1 cellular context compared by ENCODE assay signal in the genomic region with DNA sequence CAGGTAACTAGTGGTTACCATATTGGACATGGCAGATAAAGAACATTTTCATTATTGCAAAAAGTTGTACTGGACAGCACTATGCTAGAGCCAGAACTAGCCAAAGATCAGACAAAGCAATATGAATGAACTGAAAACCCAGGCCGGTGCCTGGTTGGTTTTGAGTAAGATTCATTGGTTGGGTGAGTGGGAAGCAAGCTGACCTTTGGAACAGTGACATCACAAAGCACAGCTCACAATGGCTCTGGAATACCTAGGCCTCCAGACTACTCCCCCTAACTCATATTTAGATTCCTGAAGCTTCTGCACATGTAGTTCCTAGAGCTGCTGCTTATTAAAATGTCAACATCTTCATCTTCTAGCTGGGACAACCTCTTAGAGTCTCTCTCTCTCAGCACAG.
A peak's percentile ranks its signal among the peaks of the same experiment; 100 is the strongest.
TF ChIP-seq lines count a peak whose summit lies in the region.

TMCO2 (plus strand) TSS at position 283 of the 400 bp plus-strand sequence; CDS start at position 340, 57 bp downstream.

TF ChIP-seq in HepG2, 621 proteins besides CTCF, POLR2A, EP300 and RAD21 (continued from another document and continues in another):
- TF ChIP-seq SNAI1 (CRISPR knock-in tag; IDR thresholded peaks at IDR 0.05; ENCODE audit: borderline replicate concordance) (no peak), CREB1 (IDR thresholded peaks at IDR 0.05) (peak; percentile 66), CREB1 (CRISPR knock-in tag; IDR thresholded peaks at IDR 0.05) (peak; percentile 81), FLYWCH1 (CRISPR knock-in tag; IDR thresholded peaks at IDR 0.05) (no peak), ATF4 (CRISPR knock-in tag; IDR thresholded peaks at IDR 0.05) (no peak), HNF4A (CRISPR knock-in tag; IDR thresholded peaks at IDR 0.05) (peak; percentile 78), KDM5A (IDR thresholded peaks at IDR 0.05; ENCODE audit: borderline replicate concordance, low read length) (no peak), ZNF354B (CRISPR knock-in tag; IDR thresholded peaks at IDR 0.05) (no peak), FOSL2 (CRISPR knock-in tag; IDR thresholded peaks at IDR 0.05) (0 out of 2 replicates have a peak, but pooled peaks have one; percentile 20), YEATS4 (CRISPR knock-in tag; IDR thresholded peaks at IDR 0.05; ENCODE audit: borderline replicate concordance) (no peak), ZNF816 (CRISPR knock-in tag; IDR thresholded peaks at IDR 0.05; ENCODE audit: borderline replicate concordance) (no peak), HNF1B (CRISPR knock-in tag; IDR thresholded peaks at IDR 0.05) (0 out of 2 replicates have a peak, but pooled peaks have one; percentile 20), THYN1 (CRISPR knock-in tag; IDR thresholded peaks at IDR 0.05; ENCODE audit: borderline replicate concordance, low read depth) (no peak), ETS1 (CRISPR knock-in tag; IDR thresholded peaks at IDR 0.05) (no peak), TAF1 (CRISPR knock-in tag; IDR thresholded peaks at IDR 0.05) (no peak), ZNF235 (CRISPR knock-in tag; IDR thresholded peaks at IDR 0.05; ENCODE audit: borderline replicate concordance) (no peak), SAFB2 (CRISPR knock-in tag; IDR thresholded peaks at IDR 0.05; ENCODE audit: borderline replicate concordance, low read depth) (no peak), PHF21A (CRISPR knock-in tag; IDR thresholded peaks at IDR 0.05) (0 out of 2 replicates have a peak, but pooled peaks have one; percentile 23), SOX6 (IDR thresholded peaks at IDR 0.05) (no peak), SOX6 (CRISPR knock-in tag; IDR thresholded peaks at IDR 0.05) (peak; percentile 64), ZNF644 (CRISPR knock-in tag; IDR thresholded peaks at IDR 0.05; ENCODE audit: low read depth) (peak; percentile 91), ZNF512B (CRISPR knock-in tag; IDR thresholded peaks at IDR 0.05; ENCODE audit: borderline replicate concordance) (no peak), ZNF782 (CRISPR knock-in tag; IDR thresholded peaks at IDR 0.05; ENCODE audit: borderline replicate concordance) (no peak), NFYC (CRISPR knock-in tag; IDR thresholded peaks at IDR 0.05) (no peak), TBP (CRISPR knock-in tag; IDR thresholded peaks at IDR 0.05) (no peak), IKZF4 (CRISPR knock-in tag; IDR thresholded peaks at IDR 0.05; ENCODE audit: borderline replicate concordance, low read depth, not compliant biosample characterization) (no peak), SNRNP70 (IDR thresholded peaks at IDR 0.05; ENCODE audit: low read depth, low read length) (no peak)
- TF ChIP-seq, protein P1, sequence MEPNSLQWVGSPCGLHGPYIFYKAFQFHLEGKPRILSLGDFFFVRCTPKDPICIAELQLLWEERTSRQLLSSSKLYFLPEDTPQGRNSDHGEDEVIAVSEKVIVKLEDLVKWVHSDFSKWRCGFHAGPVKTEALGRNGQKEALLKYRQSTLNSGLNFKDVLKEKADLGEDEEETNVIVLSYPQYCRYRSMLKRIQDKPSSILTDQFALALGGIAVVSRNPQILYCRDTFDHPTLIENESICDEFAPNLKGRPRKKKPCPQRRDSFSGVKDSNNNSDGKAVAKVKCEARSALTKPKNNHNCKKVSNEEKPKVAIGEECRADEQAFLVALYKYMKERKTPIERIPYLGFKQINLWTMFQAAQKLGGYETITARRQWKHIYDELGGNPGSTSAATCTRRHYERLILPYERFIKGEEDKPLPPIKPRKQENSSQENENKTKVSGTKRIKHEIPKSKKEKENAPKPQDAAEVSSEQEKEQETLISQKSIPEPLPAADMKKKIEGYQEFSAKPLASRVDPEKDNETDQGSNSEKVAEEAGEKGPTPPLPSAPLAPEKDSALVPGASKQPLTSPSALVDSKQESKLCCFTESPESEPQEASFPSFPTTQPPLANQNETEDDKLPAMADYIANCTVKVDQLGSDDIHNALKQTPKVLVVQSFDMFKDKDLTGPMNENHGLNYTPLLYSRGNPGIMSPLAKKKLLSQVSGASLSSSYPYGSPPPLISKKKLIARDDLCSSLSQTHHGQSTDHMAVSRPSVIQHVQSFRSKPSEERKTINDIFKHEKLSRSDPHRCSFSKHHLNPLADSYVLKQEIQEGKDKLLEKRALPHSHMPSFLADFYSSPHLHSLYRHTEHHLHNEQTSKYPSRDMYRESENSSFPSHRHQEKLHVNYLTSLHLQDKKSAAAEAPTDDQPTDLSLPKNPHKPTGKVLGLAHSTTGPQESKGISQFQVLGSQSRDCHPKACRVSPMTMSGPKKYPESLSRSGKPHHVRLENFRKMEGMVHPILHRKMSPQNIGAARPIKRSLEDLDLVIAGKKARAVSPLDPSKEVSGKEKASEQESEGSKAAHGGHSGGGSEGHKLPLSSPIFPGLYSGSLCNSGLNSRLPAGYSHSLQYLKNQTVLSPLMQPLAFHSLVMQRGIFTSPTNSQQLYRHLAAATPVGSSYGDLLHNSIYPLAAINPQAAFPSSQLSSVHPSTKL (CRISPR knock-in tag; IDR thresholded peaks at IDR 0.05): peak; percentile 28; the same call in 1 of the 2 replicates
- TF ChIP-seq, protein P2, sequence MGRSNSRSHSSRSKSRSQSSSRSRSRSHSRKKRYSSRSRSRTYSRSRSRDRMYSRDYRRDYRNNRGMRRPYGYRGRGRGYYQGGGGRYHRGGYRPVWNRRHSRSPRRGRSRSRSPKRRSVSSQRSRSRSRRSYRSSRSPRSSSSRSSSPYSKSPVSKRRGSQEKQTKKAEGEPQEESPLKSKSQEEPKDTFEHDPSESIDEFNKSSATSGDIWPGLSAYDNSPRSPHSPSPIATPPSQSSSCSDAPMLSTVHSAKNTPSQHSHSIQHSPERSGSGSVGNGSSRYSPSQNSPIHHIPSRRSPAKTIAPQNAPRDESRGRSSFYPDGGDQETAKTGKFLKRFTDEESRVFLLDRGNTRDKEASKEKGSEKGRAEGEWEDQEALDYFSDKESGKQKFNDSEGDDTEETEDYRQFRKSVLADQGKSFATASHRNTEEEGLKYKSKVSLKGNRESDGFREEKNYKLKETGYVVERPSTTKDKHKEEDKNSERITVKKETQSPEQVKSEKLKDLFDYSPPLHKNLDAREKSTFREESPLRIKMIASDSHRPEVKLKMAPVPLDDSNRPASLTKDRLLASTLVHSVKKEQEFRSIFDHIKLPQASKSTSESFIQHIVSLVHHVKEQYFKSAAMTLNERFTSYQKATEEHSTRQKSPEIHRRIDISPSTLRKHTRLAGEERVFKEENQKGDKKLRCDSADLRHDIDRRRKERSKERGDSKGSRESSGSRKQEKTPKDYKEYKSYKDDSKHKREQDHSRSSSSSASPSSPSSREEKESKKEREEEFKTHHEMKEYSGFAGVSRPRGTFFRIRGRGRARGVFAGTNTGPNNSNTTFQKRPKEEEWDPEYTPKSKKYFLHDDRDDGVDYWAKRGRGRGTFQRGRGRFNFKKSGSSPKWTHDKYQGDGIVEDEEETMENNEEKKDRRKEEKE (IDR thresholded peaks at IDR 0.05): no peak
- TF ChIP-seq, protein P3, sequence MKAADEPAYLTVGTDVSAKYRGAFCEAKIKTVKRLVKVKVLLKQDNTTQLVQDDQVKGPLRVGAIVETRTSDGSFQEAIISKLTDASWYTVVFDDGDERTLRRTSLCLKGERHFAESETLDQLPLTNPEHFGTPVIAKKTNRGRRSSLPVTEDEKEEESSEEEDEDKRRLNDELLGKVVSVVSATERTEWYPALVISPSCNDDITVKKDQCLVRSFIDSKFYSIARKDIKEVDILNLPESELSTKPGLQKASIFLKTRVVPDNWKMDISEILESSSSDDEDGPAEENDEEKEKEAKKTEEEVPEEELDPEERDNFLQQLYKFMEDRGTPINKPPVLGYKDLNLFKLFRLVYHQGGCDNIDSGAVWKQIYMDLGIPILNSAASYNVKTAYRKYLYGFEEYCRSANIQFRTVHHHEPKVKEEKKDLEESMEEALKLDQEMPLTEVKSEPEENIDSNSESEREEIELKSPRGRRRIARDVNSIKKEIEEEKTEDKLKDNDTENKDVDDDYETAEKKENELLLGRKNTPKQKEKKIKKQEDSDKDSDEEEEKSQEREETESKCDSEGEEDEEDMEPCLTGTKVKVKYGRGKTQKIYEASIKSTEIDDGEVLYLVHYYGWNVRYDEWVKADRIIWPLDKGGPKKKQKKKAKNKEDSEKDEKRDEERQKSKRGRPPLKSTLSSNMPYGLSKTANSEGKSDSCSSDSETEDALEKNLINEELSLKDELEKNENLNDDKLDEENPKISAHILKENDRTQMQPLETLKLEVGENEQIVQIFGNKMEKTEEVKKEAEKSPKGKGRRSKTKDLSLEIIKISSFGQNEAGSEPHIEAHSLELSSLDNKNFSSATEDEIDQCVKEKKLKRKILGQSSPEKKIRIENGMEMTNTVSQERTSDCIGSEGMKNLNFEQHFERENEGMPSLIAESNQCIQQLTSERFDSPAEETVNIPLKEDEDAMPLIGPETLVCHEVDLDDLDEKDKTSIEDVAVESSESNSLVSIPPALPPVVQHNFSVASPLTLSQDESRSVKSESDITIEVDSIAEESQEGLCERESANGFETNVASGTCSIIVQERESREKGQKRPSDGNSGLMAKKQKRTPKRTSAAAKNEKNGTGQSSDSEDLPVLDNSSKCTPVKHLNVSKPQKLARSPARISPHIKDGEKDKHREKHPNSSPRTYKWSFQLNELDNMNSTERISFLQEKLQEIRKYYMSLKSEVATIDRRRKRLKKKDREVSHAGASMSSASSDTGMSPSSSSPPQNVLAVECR (CRISPR knock-in tag; IDR thresholded peaks at IDR 0.05; ENCODE audit: borderline replicate concordance): peak; percentile 37; the same call in 1 of the 2 replicates
- TF ChIP-seq, protein P4, sequence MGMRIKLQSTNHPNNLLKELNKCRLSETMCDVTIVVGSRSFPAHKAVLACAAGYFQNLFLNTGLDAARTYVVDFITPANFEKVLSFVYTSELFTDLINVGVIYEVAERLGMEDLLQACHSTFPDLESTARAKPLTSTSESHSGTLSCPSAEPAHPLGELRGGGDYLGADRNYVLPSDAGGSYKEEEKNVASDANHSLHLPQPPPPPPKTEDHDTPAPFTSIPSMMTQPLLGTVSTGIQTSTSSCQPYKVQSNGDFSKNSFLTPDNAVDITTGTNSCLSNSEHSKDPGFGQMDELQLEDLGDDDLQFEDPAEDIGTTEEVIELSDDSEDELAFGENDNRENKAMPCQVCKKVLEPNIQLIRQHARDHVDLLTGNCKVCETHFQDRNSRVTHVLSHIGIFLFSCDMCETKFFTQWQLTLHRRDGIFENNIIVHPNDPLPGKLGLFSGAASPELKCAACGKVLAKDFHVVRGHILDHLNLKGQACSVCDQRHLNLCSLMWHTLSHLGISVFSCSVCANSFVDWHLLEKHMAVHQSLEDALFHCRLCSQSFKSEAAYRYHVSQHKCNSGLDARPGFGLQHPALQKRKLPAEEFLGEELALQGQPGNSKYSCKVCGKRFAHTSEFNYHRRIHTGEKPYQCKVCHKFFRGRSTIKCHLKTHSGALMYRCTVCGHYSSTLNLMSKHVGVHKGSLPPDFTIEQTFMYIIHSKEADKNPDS (CRISPR knock-in tag; IDR thresholded peaks at IDR 0.05): no peak
- TF ChIP-seq, protein P5, sequence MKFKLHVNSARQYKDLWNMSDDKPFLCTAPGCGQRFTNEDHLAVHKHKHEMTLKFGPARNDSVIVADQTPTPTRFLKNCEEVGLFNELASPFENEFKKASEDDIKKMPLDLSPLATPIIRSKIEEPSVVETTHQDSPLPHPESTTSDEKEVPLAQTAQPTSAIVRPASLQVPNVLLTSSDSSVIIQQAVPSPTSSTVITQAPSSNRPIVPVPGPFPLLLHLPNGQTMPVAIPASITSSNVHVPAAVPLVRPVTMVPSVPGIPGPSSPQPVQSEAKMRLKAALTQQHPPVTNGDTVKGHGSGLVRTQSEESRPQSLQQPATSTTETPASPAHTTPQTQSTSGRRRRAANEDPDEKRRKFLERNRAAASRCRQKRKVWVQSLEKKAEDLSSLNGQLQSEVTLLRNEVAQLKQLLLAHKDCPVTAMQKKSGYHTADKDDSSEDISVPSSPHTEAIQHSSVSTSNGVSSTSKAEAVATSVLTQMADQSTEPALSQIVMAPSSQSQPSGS (CRISPR knock-in tag; IDR thresholded peaks at IDR 0.05): peak; percentile 28; the same call in 1 of the 2 replicates
